ENCODE assay signal across 8 cellular contexts in genomic region chr12:6322969-6323339, GRCh38. TPM values are rescaled to one million over a fixed set of nuclear protein-coding genes. Genes with fewer than 3 reads are reported as not detected.
DNase-seq lines count a peak whose midpoint lies in the region; ATAC-seq and TF ChIP-seq lines count a peak whose summit lies in the region.

No MANE protein-coding gene starts in this region.

- TF ChIP-seq EP300 in stomach (IDR thresholded peaks at IDR 0.05), result no peak

- intact Hi-C loops in esophagus squamous epithelium (cut with DNase I) (loop anchor here (10.0 kb wide), 1 partner anchor 142 kb away; no protein-coding TSS in a partner anchor), stomach (cut with DNase I; ENCODE audit: low total_unique reads) (loop anchor here (10.0 kb wide), 1 partner anchor 142 kb away; no protein-coding TSS in a partner anchor)

- peak overlapping the region; percentile 73 to 95 (median 82) for H3K27ac ChIP-seq in esophagus squamous epithelium
- peak overlapping the region; percentile 16 to 99 (median 95) for H3K27ac ChIP-seq in stomach

- WGBS in esophagus squamous epithelium, 2 donors, result 18 to 26% methylated on average over 2 of the region's 2 CpGs
- WGBS in stomach, 5 donors, result 21 to 50% (median 36%) methylated on average over 2 of the region's 2 CpGs

- H3K9me3 Mint-ChIP-seq in T-helper 2 cell treated with Interferon-gamma antibody and Interleukin-4, amounts not matched to agents 5 μg/mL and 100 μg/mL, for 36 hours, result no peaks in the 10 kb centered on the region

- H3K9me3 ChIP-seq in esophagus squamous epithelium (no peaks in the 10 kb centered on the region), stomach (no peaks in the 10 kb centered on the region)

- no peak for DNase-seq in T-helper 2 cell treated with Interferon-gamma antibody and Interleukin-4, amounts not matched to agents 5 μg/mL and 100 μg/mL, for 36 hours (ENCODE audit: low spot score)
- no peak for DNase-seq in T-helper 2 cell
- DNase-seq in NCI-H226, result peak; percentile 0
- no peak for DNase-seq in esophagus squamous epithelium (lab: John Stamatoyannopoulos, UW)
- no peak for DNase-seq in stomach
- DNase-seq in NCI-H748 (lab: John Stamatoyannopoulos, UW; ENCODE audit: unreplicated experiment), result no peak
- DNase-seq in activated gamma-delta T cell (lab: John Stamatoyannopoulos, UW), result no peak

- peaks cover 4 to 49% (median 8%) of the 10 kb centered on the region in 3 donors for H3K36me3 ChIP-seq in esophagus squamous epithelium
- peaks cover under 1 to 20% (median 15%) of the 10 kb centered on the region in 4 donors for H3K36me3 ChIP-seq in stomach

- H3K36me3 Mint-ChIP-seq in T-helper 2 cell treated with Interferon-gamma antibody and Interleukin-4, amounts not matched to agents 5 μg/mL and 100 μg/mL, for 36 hours (ENCODE audit: low read depth), result peaks cover 5% of the 10 kb centered on the region

- no peak for ATAC-seq in GM18873 (IDR thresholded peaks at IDR 0.05; ENCODE audit: low FRiP score, unreplicated experiment)

- TF ChIP-seq POLR2A in esophagus squamous epithelium (IDR thresholded peaks at IDR 0.05), result no peak
- no peak for TF ChIP-seq POLR2A in stomach (IDR thresholded peaks at IDR 0.05)

- H3K27me3 ChIP-seq in esophagus squamous epithelium (no peaks in the 10 kb centered on the region), stomach (no peaks in the 10 kb centered on the region)

- H3K4me3 ChIP-seq in esophagus squamous epithelium (peak overlapping the region in 1 of 4 donors; percentile 9), stomach (no peak overlapping the region)

- peak overlapping the region; percentile 88 for H3K27ac Mint-ChIP-seq in T-helper 2 cell treated with Interferon-gamma antibody and Interleukin-4, amounts not matched to agents 5 μg/mL and 100 μg/mL, for 36 hours

- peaks cover 25% of the 10 kb centered on the region for H3K4me1 Mint-ChIP-seq in T-helper 2 cell treated with Interferon-gamma antibody and Interleukin-4, amounts not matched to agents 5 μg/mL and 100 μg/mL, for 36 hours (ENCODE audit: low read depth)

- H3K4me3 Mint-ChIP-seq in T-helper 2 cell treated with Interferon-gamma antibody and Interleukin-4, amounts not matched to agents 5 μg/mL and 100 μg/mL, for 36 hours, result no peak overlapping the region

- peaks cover 3% of the 10 kb centered on the region for H3K27me3 Mint-ChIP-seq in T-helper 2 cell treated with Interferon-gamma antibody and Interleukin-4, amounts not matched to agents 5 μg/mL and 100 μg/mL, for 36 hours (ENCODE audit: low read depth)

- TF ChIP-seq CTCF in esophagus squamous epithelium (IDR thresholded peaks at IDR 0.05) (no peak), stomach (IDR thresholded peaks at IDR 0.05) (no peak)

- H3K4me1 ChIP-seq in esophagus squamous epithelium (peaks cover 48 to 71% (median 61%) of the 10 kb centered on the region in 3 donors), stomach (peaks cover 55 to 63% (median 60%) of the 10 kb centered on the region in 4 donors)

RNA-seq across cellular contexts. Expression of gene PLEKHG6, which starts 12.5 kb away (rescaled TPM):
- total RNA-seq in esophagus squamous epithelium (10 to 100 TPM; 13.9 to 61.7 (median 29.2) TPM), stomach (100 to 1,000 TPM in 1 of 5 donors, 10 to 100 TPM in 3, 1 to 10 TPM in 1; 6.4 to 101 (median 16.2) TPM)
- polyA plus RNA-seq in stomach, result 10 to 100 TPM in 2 of 3 donors, 1 to 10 TPM in 1; 5.9 to 32.3 (median 27.0) TPM

RNA-seq across cellular contexts. Expression of gene TNFRSF1A, which starts 18.9 kb away (rescaled TPM):
- total RNA-seq in esophagus squamous epithelium (100 to 1,000 TPM; 121 to 190 (median 134) TPM), stomach (100 to 1,000 TPM in 4 of 5 donors, 10 to 100 TPM in 1; 91.6 to 432 (median 152) TPM)
- polyA plus RNA-seq in stomach, result 10 to 100 TPM; 35.2 to 64.4 (median 38.5) TPM

RNA-seq across cellular contexts. Expression of gene SCNN1A, which starts 52.4 kb away (rescaled TPM):
- total RNA-seq in esophagus squamous epithelium (100 to 1,000 TPM in 3 of 4 donors, 10 to 100 TPM in 1; 88.9 to 266 (median 111) TPM), stomach (100 to 1,000 TPM in 4 of 5 donors, 10 to 100 TPM in 1; 63.3 to 486 (median 277) TPM)
- 10 to 100 TPM; 16.6 to 98.0 (median 47.5) TPM for polyA plus RNA-seq in stomach
